In the genomic region with DNA sequence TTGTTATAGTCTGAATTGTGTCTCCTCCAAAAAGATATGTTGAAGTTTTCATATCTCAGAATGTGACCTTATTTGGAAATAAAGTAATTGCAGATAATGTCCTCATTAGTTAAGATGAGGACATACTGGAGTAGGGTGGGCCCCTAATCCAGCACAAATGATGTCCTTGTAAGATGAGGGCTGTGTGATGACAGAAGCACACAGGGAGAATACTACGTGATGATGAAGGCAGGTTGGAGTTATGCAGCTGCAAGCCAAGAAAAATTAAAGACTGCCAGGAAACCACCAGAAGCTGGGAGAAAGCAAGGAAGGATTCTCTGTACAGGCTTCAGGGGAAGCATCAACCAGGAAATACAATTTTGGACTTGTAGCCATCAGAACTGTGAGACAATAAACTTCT, we compare ENCODE assay signal across 20 cellular contexts. TPM values are rescaled to one million over a fixed set of nuclear protein-coding genes. Genes with fewer than 3 reads are reported as not detected.
DNase-seq lines count a peak whose midpoint lies in the region; ATAC-seq, FAIRE-seq and TF ChIP-seq lines count a peak whose summit lies in the region.
"Had no signal": no experiment of that assay in that cellular context is flagged by ENCODE, and none has a peak within 500 bp of the region (broad histone marks: within the 10 kb centered on the region; RNA-seq: fewer than 3 reads in every experiment).

No MANE protein-coding gene starts in this region.

- no peaks in the 10 kb centered on the region for H3K4me1 ChIP-seq in astrocyte (ENCODE audit: insufficient read depth, low read length)
- H3K4me1 ChIP-seq: BE2C had no signal

- no peak for TF ChIP-seq POLR2A in H54 (IDR thresholded peaks at IDR 0.05; ENCODE audit: low read depth, low read length)

- H3K79me2 ChIP-seq in astrocyte (ENCODE audit: insufficient read depth, low read length), result no peaks in the 10 kb centered on the region

- H3K27me3 Mint-ChIP-seq in astrocyte (ENCODE audit: low read depth, unreplicated experiment), result no peaks in the 10 kb centered on the region
- peaks cover 0 to 14% (median 5%) of the 10 kb centered on the region in 5 donors for H3K27me3 Mint-ChIP-seq in naive thymus-derived CD8-positive, alpha-beta T cell

- no peak overlapping the region for H3K27ac ChIP-seq in astrocyte (ENCODE audit: low read depth, low read length)
- H3K27ac ChIP-seq: C4-2B had no signal

- H3K27ac Mint-ChIP-seq in astrocyte (ENCODE audit: unreplicated experiment), result no peak overlapping the region
- no peak overlapping the region for H3K27ac Mint-ChIP-seq in naive thymus-derived CD8-positive, alpha-beta T cell
- H3K27ac Mint-ChIP-seq: CD4-positive, alpha-beta memory T cell; HFFc6 had no signal

- no peaks in the 10 kb centered on the region for H3K36me3 ChIP-seq in astrocyte (ENCODE audit: insufficient read depth, low read length)
- H3K36me3 ChIP-seq: BE2C had no signal

- DNase-seq in EH (ENCODE audit: low read depth), result peak; percentile 4
- peak; percentile 37 for DNase-seq in astrocyte (ENCODE audit: low read depth)
- DNase-seq in fibroblast of pulmonary artery (ENCODE audit: low read depth), result peak; percentile 58
- DNase-seq in urothelium cell line (ENCODE audit: low spot score), result no peak
- no peak for DNase-seq in H54 (ENCODE audit: insufficient read length, low spot score)
- no peak for DNase-seq in naive thymus-derived CD8-positive, alpha-beta T cell
- DNase-seq: BE2C; CD4-positive, alpha-beta memory T cell; COR-L47; DMS153; DMS79 treated with DMSO at 0.1 percent for 48 hours; GDM1; HCEC 1CT; HFFc6 had no signal

- H3K4me3 Mint-ChIP-seq in astrocyte (ENCODE audit: unreplicated experiment), result no peak overlapping the region
- H3K4me3 Mint-ChIP-seq in naive thymus-derived CD8-positive, alpha-beta T cell, result no peak overlapping the region
- H3K4me3 Mint-ChIP-seq: CD4-positive, alpha-beta memory T cell; HFFc6 had no signal

- no peak overlapping the region for H3K9ac ChIP-seq in astrocyte (ENCODE audit: low read length)

- H3K9me3 Mint-ChIP-seq in astrocyte (ENCODE audit: unreplicated experiment), result peaks cover 4% of the 10 kb centered on the region
- peaks cover 0 to 6% (median 4%) of the 10 kb centered on the region in 9 donors for H3K9me3 Mint-ChIP-seq in naive thymus-derived CD8-positive, alpha-beta T cell

- no peak overlapping the region for H3K4me3 ChIP-seq in astrocyte (ENCODE audit: insufficient read depth, low read depth, low read length)
- H3K4me3 ChIP-seq in fibroblast of pulmonary artery (replicated peaks; ENCODE audit: low read depth, low read length), result no peak overlapping the region

- POLR2A ChIA-PET in naive thymus-derived CD8-positive, alpha-beta T cell (lab: Charles Lee), result no interaction called here

- no peak for TF ChIP-seq CTCF in astrocyte (IDR thresholded peaks at IDR 0.05; ENCODE audit: insufficient read depth, low read depth, low read length)
- TF ChIP-seq CTCF in fibroblast of pulmonary artery (IDR thresholded peaks at IDR 0.05; ENCODE audit: low read length, missing control alignments), result no peak

- no peaks in the 10 kb centered on the region for H3K36me3 Mint-ChIP-seq in astrocyte (ENCODE audit: low read depth, unreplicated experiment)
- peaks cover 0 to 4% (median 0%) of the 10 kb centered on the region in 3 donors for H3K36me3 Mint-ChIP-seq in naive thymus-derived CD8-positive, alpha-beta T cell
- H3K36me3 Mint-ChIP-seq: CD4-positive, alpha-beta memory T cell had no signal

- H2AFZ ChIP-seq in astrocyte (ENCODE audit: low read depth, low read length), result no peak overlapping the region

- H3K27me3 ChIP-seq in astrocyte (ENCODE audit: insufficient read depth, low read length), result no peaks in the 10 kb centered on the region
- H3K27me3 ChIP-seq: BE2C had no signal

- no peak overlapping the region for H3K4me2 ChIP-seq in astrocyte (ENCODE audit: low read length)

- no peaks in the 10 kb centered on the region for H3K4me1 Mint-ChIP-seq in astrocyte (ENCODE audit: low read depth, unreplicated experiment)
- H3K4me1 Mint-ChIP-seq in naive thymus-derived CD8-positive, alpha-beta T cell, result no peaks in the 10 kb centered on the region
- H3K4me1 Mint-ChIP-seq: CD4-positive, alpha-beta memory T cell had no signal

- no peak for FAIRE-seq in astrocyte (lab: Jason Lieb, UNC)
- peak; percentile 46 for FAIRE-seq in urothelium cell line (lab: Jason Lieb, UNC)
- no peak for FAIRE-seq in H54 (lab: Jason Lieb, UNC)
- FAIRE-seq: D721Med, GM12892, GM19239, H1 had no signal

- ATAC-seq in naive thymus-derived CD8-positive, alpha-beta T cell, result no peak
- ATAC-seq in GM18909 (IDR thresholded peaks at IDR 0.05; ENCODE audit: poor library complexity, unreplicated experiment), result no peak

- H4K20me1 ChIP-seq in astrocyte (ENCODE audit: insufficient read depth, low read length), result no peaks in the 10 kb centered on the region

- H3K9me3 ChIP-seq in astrocyte (ENCODE audit: insufficient read depth, low read depth, low read length), result no peaks in the 10 kb centered on the region
- H3K9me3 ChIP-seq: BE2C had no signal

RNA-seq across cellular contexts. Expression of a gene that starts 58.3 kb away (rescaled TPM):
- total RNA-seq in astrocyte, result 45.7 and 57.1 TPM in 2 replicates
- total RNA-seq in naive thymus-derived CD8-positive, alpha-beta T cell, result 10 to 100 TPM; 28.5 to 29.5 TPM
- 10 to 100 TPM; 21.3 to 26.2 (median 24.1) TPM for polyA plus RNA-seq in naive thymus-derived CD8-positive, alpha-beta T cell

Comparison
In these comparisons a context has a peak if more than half of its experiments do, and no peak if none do; other contexts are left out.
1. DNase-seq: peak in EH (single experiment), astrocyte (single experiment) and fibroblast of pulmonary artery (single experiment); none in urothelium cell line (single experiment), H54 (single experiment) and naive thymus-derived CD8-positive, alpha-beta T cell (0 of 10).